ENCODE assay signal across 8 cellular contexts in the genomic region with DNA sequence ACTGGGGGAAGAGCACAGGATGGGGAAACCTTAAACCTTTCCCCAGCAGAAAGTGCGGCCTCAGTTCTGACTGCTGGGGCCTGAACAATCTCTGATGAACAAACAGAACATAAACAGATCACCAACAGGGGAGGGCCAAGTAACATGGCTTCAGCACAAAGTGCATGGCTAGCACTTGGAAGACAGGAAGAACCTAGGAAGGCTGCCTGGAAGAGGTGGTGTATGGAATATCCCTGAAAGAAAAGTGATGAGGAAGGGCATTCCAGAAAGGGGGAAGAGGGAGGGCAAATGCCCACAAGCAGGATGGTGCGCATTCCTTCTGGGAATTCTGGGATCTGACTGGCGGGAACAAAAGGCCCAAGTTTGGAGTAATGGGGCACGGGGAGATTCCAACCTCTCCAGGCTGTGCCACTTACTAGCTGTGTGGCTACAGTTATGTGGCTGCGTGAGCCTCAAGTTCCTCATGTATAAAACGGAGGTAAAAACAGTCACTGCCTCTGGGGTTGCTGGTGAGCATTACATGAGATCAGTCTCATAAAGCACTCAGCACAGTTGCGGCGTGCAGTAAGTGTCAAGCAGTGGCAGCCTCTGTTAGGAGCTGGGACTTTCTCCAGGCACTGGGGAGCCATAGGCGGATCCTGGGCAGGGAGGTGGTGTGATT. TPM values are rescaled to one million over a fixed set of nuclear protein-coding genes. Genes with fewer than 3 reads are reported as not detected.
DNase-seq lines count a peak whose midpoint lies in the region; ATAC-seq, FAIRE-seq and TF ChIP-seq lines count a peak whose summit lies in the region.

No MANE protein-coding gene starts in this region.

- H3K4me3 Mint-ChIP-seq in activated T-helper 17 cell treated with anti-CD3 and anti-CD28 coated beads, Interleukin-2, amount 50 U/mL, for 72 hours = no peak overlapping the region

- ATAC-seq in gastrocnemius medialis (no peak), GM18867 (IDR thresholded peaks at IDR 0.05; ENCODE audit: unreplicated experiment) (no peak), GM19328 (IDR thresholded peaks at IDR 0.05; ENCODE audit: unreplicated experiment) (no peak)
- ATAC-seq in activated T-helper 17 cell treated with anti-CD3 and anti-CD28 coated beads, Interleukin-2, amount 50 U/mL, for 72 hours (replicated peaks) = no peak

- H3K27me3 ChIP-seq in gastrocnemius medialis = no peaks in the 10 kb centered on the region

- peak; percentile 83 for FAIRE-seq in GM12892 (lab: Jason Lieb, UNC)

- H3K9me3 Mint-ChIP-seq in activated T-helper 17 cell treated with anti-CD3 and anti-CD28 coated beads, Interleukin-2, amount 50 U/mL, for 72 hours = no peaks in the 10 kb centered on the region

- peak overlapping the region; percentile 76 to 84 (median 82) for H3K27ac ChIP-seq in gastrocnemius medialis

- H3K4me3 ChIP-seq in foreskin fibroblast (ENCODE audit: low read depth in 1 of 2, low read length in 2 of 2) = peak overlapping the region; percentile 94 to 99
- peak overlapping the region; percentile 55 to 61 (median 56) for H3K4me3 ChIP-seq in gastrocnemius medialis

- TF ChIP-seq POLR2A in GM12892 (IDR thresholded peaks at IDR 0.05; ENCODE audit: low read depth, low read length) (no peak), gastrocnemius medialis (IDR thresholded peaks at IDR 0.05) (no peak)

- DNase-seq in GM12892 (ENCODE audit: insufficient read length) (no peak), SIG-M5 (lab: John Stamatoyannopoulos, UW) (peak; percentile 25), foreskin fibroblast (peak; percentile 76 to 86), gastrocnemius medialis (no peak)
- DNase-seq in activated CD4-positive, alpha-beta T cell treated with anti-CD3 and anti-CD28 coated beads, Interleukin-2, amount 50 U/mL, for 4 hours = no peak

- peaks cover 6% of the 10 kb centered on the region for H3K4me1 Mint-ChIP-seq in activated T-helper 17 cell treated with anti-CD3 and anti-CD28 coated beads, Interleukin-2, amount 50 U/mL, for 72 hours

- no peak overlapping the region for H3K27ac Mint-ChIP-seq in activated T-helper 17 cell treated with anti-CD3 and anti-CD28 coated beads, Interleukin-2, amount 50 U/mL, for 72 hours

- peaks cover 0 to 11% of the 10 kb centered on the region in 2 donors for H3K4me1 ChIP-seq in gastrocnemius medialis

- no peak for TF ChIP-seq CTCF in foreskin fibroblast (IDR thresholded peaks at IDR 0.05; ENCODE audit: low read depth, low read length)
- no peak for TF ChIP-seq CTCF in gastrocnemius medialis (IDR thresholded peaks at IDR 0.05 in 4 of 5, conservative IDR thresholded peaks at IDR 0.05 in 1 of 5)

- in situ Hi-C loops in gastrocnemius medialis (cut with MboI; ENCODE audit: low sequenced_read_pairs in 4 of 4) = no loop called here

- H3K36me3 ChIP-seq in gastrocnemius medialis = no peaks in the 10 kb centered on the region

- H3K27me3 Mint-ChIP-seq in activated T-helper 17 cell treated with anti-CD3 and anti-CD28 coated beads, Interleukin-2, amount 50 U/mL, for 72 hours = peaks cover 22% of the 10 kb centered on the region

- H3K9me3 ChIP-seq in gastrocnemius medialis = no peaks in the 10 kb centered on the region

- intact Hi-C loops in gastrocnemius medialis (cut with DNase I; ENCODE audit: low total_unique reads) = no loop called here

- H3K36me3 Mint-ChIP-seq in activated T-helper 17 cell treated with anti-CD3 and anti-CD28 coated beads, Interleukin-2, amount 50 U/mL, for 72 hours (ENCODE audit: low read depth) = no peaks in the 10 kb centered on the region

RNA-seq across cellular contexts. Expression of gene PDGFRB, which starts 1.6 kb away (rescaled TPM):
- 0.89 TPM for polyA plus RNA-seq in GM12892 (2012; ENCODE audit: missing spikeins)
- total RNA-seq in gastrocnemius medialis = 10 to 100 TPM; 27.9 to 58.4 (median 52.5) TPM
- under 1 TPM; 0.26 to 0.76 TPM for total RNA-seq in activated T-helper 17 cell treated with anti-CD3 and anti-CD28 coated beads, Interleukin-2, amount 50 U/mL, for 72 hours

RNA-seq across cellular contexts. Expression of gene CDX1, which starts 12.5 kb away (rescaled TPM):
- not detected for polyA plus RNA-seq in GM12892 (2012; ENCODE audit: missing spikeins)
- 1 to 10 TPM in 1 of 4 donors, not detected in 3; 1.5 TPM for total RNA-seq in gastrocnemius medialis
- total RNA-seq in activated T-helper 17 cell treated with anti-CD3 and anti-CD28 coated beads, Interleukin-2, amount 50 U/mL, for 72 hours = not detected

RNA-seq across cellular contexts. Expression of gene SLC6A7, which starts 35.8 kb away (rescaled TPM):
- polyA plus RNA-seq in GM12892 (2012; ENCODE audit: missing spikeins) = 0.32 TPM
- total RNA-seq in gastrocnemius medialis = under 1 TPM in 1 of 4 donors, not detected in 3; 0.07 TPM
- total RNA-seq in activated T-helper 17 cell treated with anti-CD3 and anti-CD28 coated beads, Interleukin-2, amount 50 U/mL, for 72 hours = not detected

Comparison
In these comparisons a context has a peak if more than half of its experiments do, and no peak if none do; other contexts are left out.
1. DNase-seq: peak in SIG-M5 (single experiment) and foreskin fibroblast (2 of 2); none in GM12892 (single experiment), gastrocnemius medialis (0 of 2) and activated CD4-positive, alpha-beta T cell treated with anti-CD3 and anti-CD28 coated beads, Interleukin-2, amount 50 U/mL, for 4 hours (0 of 2).
2. RNA of gene PDGFRB, which starts 1.6 kb away (total RNA-seq): 27.9 to 58.4 TPM in gastrocnemius medialis; 0.26 to 0.76 TPM in activated T-helper 17 cell treated with anti-CD3 and anti-CD28 coated beads, Interleukin-2, amount 50 U/mL, for 72 hours; every median in the first group is over 10 times any median in the second.